Comparison of ENCODE assay signal across 19 cellular contexts in genomic region chr5:167511-167910, GRCh38. TPM values are rescaled to one million over a fixed set of nuclear protein-coding genes. Genes with fewer than 3 reads are reported as not detected.
DNase-seq lines count a peak whose midpoint lies in the region; ATAC-seq and TF ChIP-seq lines count a peak whose summit lies in the region.
"Had no signal": no experiment of that assay in that cellular context is flagged by ENCODE, and none has a peak within 500 bp of the region (broad histone marks: within the 10 kb centered on the region; RNA-seq: fewer than 3 reads in every experiment).

No MANE protein-coding gene starts in this region.

- H3K4me2 ChIP-seq in GM23248 (ENCODE audit: unreplicated experiment): no peak overlapping the region
- no peak overlapping the region for H3K4me2 ChIP-seq in osteoblast (ENCODE audit: insufficient read depth, low read length)

- ATAC-seq in HG03432 (IDR thresholded peaks at IDR 0.05; ENCODE audit: unreplicated experiment): no peak
- ATAC-seq: HepG2, Right ventricle myocardium inferior had no signal

- H3K4me3 ChIP-seq in GM23248 (no peak overlapping the region), brain microvascular endothelial cell (ENCODE audit: low read depth, low read length) (no peak overlapping the region), osteoblast (ENCODE audit: insufficient read depth, low read length) (no peak overlapping the region)
- H3K4me3 ChIP-seq: heart left ventricle had no signal

- no peak overlapping the region for H2AFZ ChIP-seq in GM23248
- no peak overlapping the region for H2AFZ ChIP-seq in osteoblast (ENCODE audit: low read length)

- WGBS in GM23248 (ENCODE audit: low coverage in 1 of 2, low lambda C conversion rate in 2 of 2, missing lambda C conversion rate in 2 of 2), 2 experiments: 81 to 87% methylated on average over 7 of the region's 7 CpGs

- TF ChIP-seq CTCF in brain microvascular endothelial cell (IDR thresholded peaks at IDR 0.05; ENCODE audit: low read depth, low read length, missing control alignments) (no peak), osteoblast (IDR thresholded peaks at IDR 0.05; ENCODE audit: extremely low read depth, low read depth, low read length) (no peak)

- no peaks in the 10 kb centered on the region for H3K9me3 ChIP-seq in GM23248 (ENCODE audit: low read depth)
- no peaks in the 10 kb centered on the region for H3K9me3 ChIP-seq in osteoblast (ENCODE audit: low read depth, low read length)
- H3K9me3 ChIP-seq: heart left ventricle had no signal

- in situ Hi-C loops in GM23248 (cut with MboI): no loop called here
- in situ Hi-C loops in brain microvascular endothelial cell (cut with HindIII; ENCODE audit: low pct_ligation_motif_present, low sequenced_read_pairs): no loop called here

- H4K20me1 ChIP-seq in GM23248 (ENCODE audit: insufficient read depth): no peaks in the 10 kb centered on the region
- H4K20me1 ChIP-seq in osteoblast (ENCODE audit: insufficient read depth, low read length): no peaks in the 10 kb centered on the region

- H3K27ac ChIP-seq in GM23248: 0 out of 2 replicates have a peak overlapping the region, but pooled peaks have one; percentile 87
- H3K27ac ChIP-seq in brain microvascular endothelial cell: peak overlapping the region; percentile 99
- peak overlapping the region; percentile 95 for H3K27ac ChIP-seq in osteoblast (ENCODE audit: low read depth, low read length)
- H3K27ac ChIP-seq: heart left ventricle had no signal

- DNase-seq in AG08395 (ENCODE audit: low spot score) (peak; percentile 33), GM23248 (no peak), brain microvascular endothelial cell (no peak), osteoblast (ENCODE audit: insufficient read length, low spot score, missing footprints) (peak; percentile 74), NCI-H69 (lab: John Stamatoyannopoulos, UW) (no peak), Ammon's horn (ENCODE audit: low spot score) (no peak), hypothalamus (lab: John Stamatoyannopoulos, UW) (no peak)
- DNase-seq: DMS79; endodermal cell; NCI-H2107; NCI-H510A treated with DMSO at 0.1 percent for 48 hours; stimulated activated CD4-positive, alpha-beta T cell treated with anti-CD3 and anti-CD28 coated beads, Interleukin-2, amount 100 ng/mL, for 24 hours; stimulated activated naive CD4-positive, alpha-beta T cell had no signal

- H3K9me2 ChIP-seq in GM23248 (ENCODE audit: insufficient read depth): no peaks in the 10 kb centered on the region

- peaks cover 16% of the 10 kb centered on the region for H3K4me1 ChIP-seq in GM23248 (ENCODE audit: insufficient read depth)
- H3K4me1 ChIP-seq in osteoblast (ENCODE audit: insufficient read depth, low read length): peaks cover 22% of the 10 kb centered on the region

- H3K36me3 ChIP-seq in GM23248 (ENCODE audit: low read depth) (no peaks in the 10 kb centered on the region), brain microvascular endothelial cell (replicated peaks) (no peaks in the 10 kb centered on the region), osteoblast (ENCODE audit: insufficient read depth, low read length) (no peaks in the 10 kb centered on the region)
- H3K36me3 ChIP-seq: heart left ventricle had no signal

- peak overlapping the region; percentile 65 for H3K9ac ChIP-seq in GM23248

- H3F3A ChIP-seq in GM23248 (ENCODE audit: insufficient read depth): peaks cover 9% of the 10 kb centered on the region; the same call in 1 of the 2 replicates

- H3K79me2 ChIP-seq in GM23248 (ENCODE audit: insufficient read depth) (no peaks in the 10 kb centered on the region), osteoblast (ENCODE audit: insufficient read depth, low read length) (no peaks in the 10 kb centered on the region)

- no peaks in the 10 kb centered on the region; the same call in 1 of the 2 replicates for H3K27me3 ChIP-seq in GM23248 (replicated peaks; ENCODE audit: insufficient read depth)
- H3K27me3 ChIP-seq in brain microvascular endothelial cell (replicated peaks): no peaks in the 10 kb centered on the region
- H3K27me3 ChIP-seq in osteoblast (ENCODE audit: insufficient read depth, low read length): no peaks in the 10 kb centered on the region

RNA-seq across cellular contexts. Expression of gene LRRC14B, which starts 23.8 kb away (rescaled TPM):
- total RNA-seq in GM23248 (2014; rRNA removed; shearing (Covaris generic)): not detected in 2 replicates
- not detected in 2 replicates for polyA plus RNA-seq in GM23248 (2016; fragmentation: Nextera tagmentation; extraction: Ambion mirVana)
- total RNA-seq in osteoblast: under 0.01 TPM in 1 of 2 replicates, not detected in the other
- total RNA-seq: endodermal cell, HepG2, omental fat pad had no signal
- polyA plus RNA-seq: HepG2, liver had no signal

RNA-seq across cellular contexts. Expression of gene CCDC127, which starts 50.4 kb away (rescaled TPM):
- total RNA-seq in GM23248 (2014; rRNA removed; shearing (Covaris generic)): 6.3 and 7.5 TPM in 2 replicates
- polyA plus RNA-seq in GM23248 (2016; fragmentation: Nextera tagmentation; extraction: Ambion mirVana): 10.4 and 11.3 TPM in 2 replicates
- total RNA-seq in osteoblast: 4.3 and 6.2 TPM in 2 replicates

RNA-seq across cellular contexts. Expression of gene SDHA, which starts 50.6 kb away (rescaled TPM):
- total RNA-seq in GM23248 (2014; rRNA removed; shearing (Covaris generic)): 64.1 and 71.5 TPM in 2 replicates
- polyA plus RNA-seq in GM23248 (2016; fragmentation: Nextera tagmentation; extraction: Ambion mirVana): 95.9 and 99.2 TPM in 2 replicates
- 83.6 and 84.6 TPM in 2 replicates for total RNA-seq in osteoblast

Comparison
In these comparisons a context has a peak if more than half of its experiments do, and no peak if none do; other contexts are left out.
1. DNase-seq: peak in AG08395 (single experiment) and osteoblast (single experiment); none in GM23248 (single experiment), brain microvascular endothelial cell (single experiment), NCI-H69 (single experiment), Ammon's horn (single experiment) and hypothalamus (0 of 51).
2. Peak in every context shown above with its lines, with median percentiles within 50 percentile points of each other: H3K27ac ChIP-seq.